Comparison of ENCODE assay signal across 7 cellular contexts in the genomic region with DNA sequence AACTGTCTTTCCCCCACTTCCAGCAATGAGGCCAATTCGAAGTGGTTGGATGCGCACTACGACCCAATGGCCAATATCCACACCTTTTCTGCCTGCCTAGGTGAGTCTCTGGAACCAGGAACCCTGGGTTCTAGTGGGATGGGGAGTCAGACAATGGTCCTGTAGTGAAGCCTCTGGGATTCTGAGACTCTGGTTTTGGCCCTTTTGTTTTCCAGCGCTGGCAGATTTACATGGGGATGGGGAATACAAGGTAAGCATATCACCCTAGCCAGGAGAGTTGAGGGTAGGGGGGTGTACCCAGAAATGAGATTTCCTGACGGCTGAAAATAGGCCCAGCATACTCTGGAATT. TPM values are rescaled to one million over a fixed set of nuclear protein-coding genes. Genes with fewer than 3 reads are reported as not detected.
DNase-seq lines count a peak whose midpoint lies in the region; ATAC-seq, FAIRE-seq and TF ChIP-seq lines count a peak whose summit lies in the region.

No MANE protein-coding gene starts in this region.

- ATAC-seq in HG03045 (IDR thresholded peaks at IDR 0.05; ENCODE audit: unreplicated experiment): peak; percentile 12
- no peak for ATAC-seq in activated T-helper 17 cell treated with anti-CD3 and anti-CD28 coated beads, Interleukin-2, amount 50 U/mL, for 72 hours (replicated peaks)
- ATAC-seq in stimulated activated naive CD8-positive, alpha-beta T cell treated with anti-CD3 and anti-CD28 coated beads, Interleukin-15, amount 100 ng/mL, for 72 hours: no peak

- H3K27me3 ChIP-seq in keratinocyte (ENCODE audit: control insufficient read depth, extremely low read depth, insufficient read depth, low read length): no peaks in the 10 kb centered on the region

- peak overlapping the region; percentile 96 for H2AFZ ChIP-seq in keratinocyte (ENCODE audit: control insufficient read depth, low read length)

- H3K27ac Mint-ChIP-seq in activated T-helper 17 cell treated with anti-CD3 and anti-CD28 coated beads, Interleukin-2, amount 50 U/mL, for 72 hours: peak overlapping the region; percentile 79
- peak overlapping the region in 1 of 2 donors; percentile 65 for H3K27ac Mint-ChIP-seq in stimulated activated naive CD8-positive, alpha-beta T cell treated with anti-CD3 and anti-CD28 coated beads, Interleukin-15, amount 100 ng/mL, for 72 hours

- H3K36me3 ChIP-seq in keratinocyte (ENCODE audit: control insufficient read depth in 2 of 2, extremely low read depth in 1 of 2, insufficient read depth in 2 of 2, low read length in 2 of 2): peaks cover 7 to 8% of the 10 kb centered on the region in 2 experiments

- dilution Hi-C loops in keratinocyte (cut with MboI; ENCODE audit: extremely low pct_ligation_motif_present, low sequenced_read_pairs): no loop called here

- no peak for TF ChIP-seq CTCF in keratinocyte (optimal IDR thresholded peaks at IDR 0.05 in 1 of 3, IDR thresholded peaks at IDR 0.05 in 1 of 3, conservative IDR thresholded peaks at IDR 0.05 in 1 of 3; ENCODE audit: extremely low read depth in 1 of 3, insufficient read depth in 2 of 3, low read length in 3 of 3)

- H3K9me3 ChIP-seq in keratinocyte (ENCODE audit: control insufficient read depth, low read depth, low read length): no peaks in the 10 kb centered on the region

- peak overlapping the region; percentile 92 for H3K9ac ChIP-seq in keratinocyte (ENCODE audit: control insufficient read depth, extremely low read depth, insufficient read depth, low read length)

- FAIRE-seq in keratinocyte (lab: Jason Lieb, UNC): no peak

- H3K27me3 Mint-ChIP-seq in activated T-helper 17 cell treated with anti-CD3 and anti-CD28 coated beads, Interleukin-2, amount 50 U/mL, for 72 hours: no peaks in the 10 kb centered on the region
- no peaks in the 10 kb centered on the region for H3K27me3 Mint-ChIP-seq in stimulated activated naive CD8-positive, alpha-beta T cell treated with anti-CD3 and anti-CD28 coated beads, Interleukin-15, amount 100 ng/mL, for 72 hours

- peak overlapping the region; percentile 67 for H3K27ac ChIP-seq in keratinocyte (ENCODE audit: control insufficient read depth, insufficient read depth, low read length)

- H3K4me1 ChIP-seq in keratinocyte (ENCODE audit: control insufficient read depth, extremely low read depth, insufficient read depth, low read length): peaks cover 7% of the 10 kb centered on the region

- peaks cover 29% of the 10 kb centered on the region for H3K36me3 Mint-ChIP-seq in activated T-helper 17 cell treated with anti-CD3 and anti-CD28 coated beads, Interleukin-2, amount 50 U/mL, for 72 hours (ENCODE audit: low read depth)

- H3K4me1 Mint-ChIP-seq in activated T-helper 17 cell treated with anti-CD3 and anti-CD28 coated beads, Interleukin-2, amount 50 U/mL, for 72 hours: no peaks in the 10 kb centered on the region
- peaks cover 16% of the 10 kb centered on the region for H3K4me1 Mint-ChIP-seq in stimulated activated naive CD8-positive, alpha-beta T cell treated with anti-CD3 and anti-CD28 coated beads, Interleukin-15, amount 100 ng/mL, for 72 hours

- peak overlapping the region; percentile 91 for H3K4me3 Mint-ChIP-seq in activated T-helper 17 cell treated with anti-CD3 and anti-CD28 coated beads, Interleukin-2, amount 50 U/mL, for 72 hours
- H3K4me3 Mint-ChIP-seq in stimulated activated naive CD8-positive, alpha-beta T cell treated with anti-CD3 and anti-CD28 coated beads, Interleukin-15, amount 100 ng/mL, for 72 hours: peak overlapping the region; percentile 95

- no peaks in the 10 kb centered on the region for H3K9me3 Mint-ChIP-seq in activated T-helper 17 cell treated with anti-CD3 and anti-CD28 coated beads, Interleukin-2, amount 50 U/mL, for 72 hours
- no peaks in the 10 kb centered on the region for H3K9me3 Mint-ChIP-seq in stimulated activated naive CD8-positive, alpha-beta T cell treated with anti-CD3 and anti-CD28 coated beads, Interleukin-15, amount 100 ng/mL, for 72 hours

- DNase-seq in keratinocyte (ENCODE audit: low read depth, low spot score) (no peak), NCI-H2227 (lab: John Stamatoyannopoulos, UW; ENCODE audit: unreplicated experiment) (no peak), AG20443 (ENCODE audit: low spot score) (no peak), DMS53 treated with DMSO at 0.1 percent for 48 hours (lab: John Stamatoyannopoulos, UW; ENCODE audit: unreplicated experiment) (no peak)
- no peak for DNase-seq in stimulated activated naive CD8-positive, alpha-beta T cell treated with anti-CD3 and anti-CD28 coated beads, Interleukin-15, amount 100 ng/mL, for 72 hours

- peak overlapping the region; percentile 100 for H3K4me2 ChIP-seq in keratinocyte (ENCODE audit: control insufficient read depth, extremely low read depth, insufficient read depth, low read depth, low read length)

- H3K9me1 ChIP-seq in keratinocyte (ENCODE audit: control insufficient read depth, extremely low read depth, insufficient read depth, low read length): no peaks in the 10 kb centered on the region

- no peaks in the 10 kb centered on the region for H4K20me1 ChIP-seq in keratinocyte (ENCODE audit: control insufficient read depth, extremely low read depth, insufficient read depth, low read length)

- peaks cover 13% of the 10 kb centered on the region for H3K79me2 ChIP-seq in keratinocyte (ENCODE audit: control insufficient read depth, insufficient read depth, low read length)

- peak overlapping the region; percentile 60 to 99 (median 98) for H3K4me3 ChIP-seq in keratinocyte (ENCODE audit: control insufficient read depth in 2 of 3, extremely low read depth in 1 of 3, insufficient read depth in 2 of 3, low read depth in 1 of 3, low read length in 3 of 3)

RNA-seq across cellular contexts. Expression of a gene that starts 0.5 kb away (rescaled TPM):
- total RNA-seq in activated T-helper 17 cell treated with anti-CD3 and anti-CD28 coated beads, Interleukin-2, amount 50 U/mL, for 72 hours: 10 to 100 TPM; 16.4 to 17.2 TPM
- polyA plus RNA-seq in keratinocyte: 11.7 to 14.6 TPM (median 14.6 TPM) in 3 replicates
- 6.0 TPM for polyA plus RNA-seq in keratinocyte (2011; ENCODE audit: low read depth)
- 12.0 and 13.5 TPM in 2 replicates for polyA plus RNA-seq in keratinocyte (2011; cell fraction: cytosol; rRNA removed)
- polyA plus RNA-seq in keratinocyte (2011; cell fraction: nucleus; rRNA removed): 36.9 and 41.1 TPM in 2 replicates
- 6.1 and 9.8 TPM in 2 replicates for polyA plus RNA-seq in keratinocyte (2012; ENCODE audit: low replicate concordance)
- 20.4 to 25.4 TPM (median 20.4 TPM) in 3 replicates for polyA minus RNA-seq in keratinocyte
- 13.4 TPM for polyA minus RNA-seq in keratinocyte (2011; cell fraction: cytosol; rRNA and poly(A)+ RNA removed)
- polyA minus RNA-seq in keratinocyte (2011; cell fraction: nucleus; rRNA and poly(A)+ RNA removed): 13.9 and 27.4 TPM in 2 replicates

RNA-seq across cellular contexts. Expression of a gene that starts 30.7 kb away (rescaled TPM):
- 100 to 1,000 TPM in 1 of 2 donors, 10 to 100 TPM in 1; 67.9 to 117 TPM for total RNA-seq in activated T-helper 17 cell treated with anti-CD3 and anti-CD28 coated beads, Interleukin-2, amount 50 U/mL, for 72 hours
- 57.9 to 75.1 TPM (median 64.5 TPM) in 3 replicates for polyA plus RNA-seq in keratinocyte
- 59.0 TPM for polyA plus RNA-seq in keratinocyte (2011; ENCODE audit: low read depth)
- polyA plus RNA-seq in keratinocyte (2011; cell fraction: cytosol; rRNA removed): 53.7 and 69.8 TPM in 2 replicates
- polyA plus RNA-seq in keratinocyte (2011; cell fraction: nucleus; rRNA removed): 90.6 and 102 TPM in 2 replicates
- 27.0 and 82.3 TPM in 2 replicates for polyA plus RNA-seq in keratinocyte (2012; ENCODE audit: low replicate concordance)
- polyA minus RNA-seq in keratinocyte: 94.3 to 165 TPM (median 114 TPM) in 3 replicates
- 117 TPM for polyA minus RNA-seq in keratinocyte (2011; cell fraction: cytosol; rRNA and poly(A)+ RNA removed)
- polyA minus RNA-seq in keratinocyte (2011; cell fraction: nucleus; rRNA and poly(A)+ RNA removed): 59.6 and 76.9 TPM in 2 replicates

RNA-seq across cellular contexts. Expression of a gene that starts 34.9 kb away (rescaled TPM):
- 10 to 100 TPM in 1 of 2 donors, 1 to 10 TPM in 1; 8.7 to 12.6 TPM for total RNA-seq in activated T-helper 17 cell treated with anti-CD3 and anti-CD28 coated beads, Interleukin-2, amount 50 U/mL, for 72 hours
- 4.8 to 8.2 TPM (median 5.9 TPM) in 3 replicates for polyA plus RNA-seq in keratinocyte
- 3.1 TPM for polyA plus RNA-seq in keratinocyte (2011; ENCODE audit: low read depth)
- polyA plus RNA-seq in keratinocyte (2011; cell fraction: cytosol; rRNA removed): 4.7 and 11.7 TPM in 2 replicates
- polyA plus RNA-seq in keratinocyte (2011; cell fraction: nucleus; rRNA removed): 7.8 and 12.0 TPM in 2 replicates
- 6.1 and 7.7 TPM in 2 replicates for polyA plus RNA-seq in keratinocyte (2012; ENCODE audit: low replicate concordance)
- 1.7 to 5.1 TPM (median 2.5 TPM) in 3 replicates for polyA minus RNA-seq in keratinocyte
- 19.8 TPM for polyA minus RNA-seq in keratinocyte (2011; cell fraction: cytosol; rRNA and poly(A)+ RNA removed)
- polyA minus RNA-seq in keratinocyte (2011; cell fraction: nucleus; rRNA and poly(A)+ RNA removed): 6.4 and 6.6 TPM in 2 replicates

RNA-seq across cellular contexts. Expression of a gene that starts 35.7 kb away (rescaled TPM):
- 1 to 10 TPM in 1 of 2 donors, under 1 TPM in 1; 0.58 to 3.0 TPM for total RNA-seq in activated T-helper 17 cell treated with anti-CD3 and anti-CD28 coated beads, Interleukin-2, amount 50 U/mL, for 72 hours
- polyA plus RNA-seq in keratinocyte: not detected in 3 replicates
- 0.17 TPM for polyA plus RNA-seq in keratinocyte (2011; ENCODE audit: low read depth)
- polyA plus RNA-seq in keratinocyte (2011; cell fraction: cytosol; rRNA removed): not detected in 2 replicates
- polyA plus RNA-seq in keratinocyte (2011; cell fraction: nucleus; rRNA removed): not detected in 2 replicates
- polyA plus RNA-seq in keratinocyte (2012; ENCODE audit: low replicate concordance): 0.06 TPM in 1 of 2 replicates, not detected in the other
- polyA minus RNA-seq in keratinocyte: not detected in 3 replicates
- polyA minus RNA-seq in keratinocyte (2011; cell fraction: cytosol; rRNA and poly(A)+ RNA removed): not detected
- not detected in 2 replicates for polyA minus RNA-seq in keratinocyte (2011; cell fraction: nucleus; rRNA and poly(A)+ RNA removed)

RNA-seq across cellular contexts. Expression of a gene that starts 44.3 kb away (rescaled TPM):
- 10 to 100 TPM in 1 of 2 donors, 1 to 10 TPM in 1; 8.1 to 17.5 TPM for total RNA-seq in activated T-helper 17 cell treated with anti-CD3 and anti-CD28 coated beads, Interleukin-2, amount 50 U/mL, for 72 hours
- 2.1 to 3.2 TPM (median 2.8 TPM) in 3 replicates for polyA plus RNA-seq in keratinocyte
- 0.54 TPM for polyA plus RNA-seq in keratinocyte (2011; ENCODE audit: low read depth)
- polyA plus RNA-seq in keratinocyte (2011; cell fraction: cytosol; rRNA removed): 1.8 and 3.8 TPM in 2 replicates
- 3.4 and 4.2 TPM in 2 replicates for polyA plus RNA-seq in keratinocyte (2011; cell fraction: nucleus; rRNA removed)
- polyA plus RNA-seq in keratinocyte (2012; ENCODE audit: low replicate concordance): 2.3 and 4.7 TPM in 2 replicates
- polyA minus RNA-seq in keratinocyte: 7.0 to 13.1 TPM (median 7.2 TPM) in 3 replicates
- 5.2 TPM for polyA minus RNA-seq in keratinocyte (2011; cell fraction: cytosol; rRNA and poly(A)+ RNA removed)
- polyA minus RNA-seq in keratinocyte (2011; cell fraction: nucleus; rRNA and poly(A)+ RNA removed): 4.2 and 4.5 TPM in 2 replicates
